In genomic region chr16:57529324-57530103, GRCh38 we compare ENCODE assay signal across 10 cellular contexts. TPM values are rescaled to one million over a fixed set of nuclear protein-coding genes. Genes with fewer than 3 reads are reported as not detected.
DNase-seq lines count a peak whose midpoint lies in the region; ATAC-seq and TF ChIP-seq lines count a peak whose summit lies in the region.
"Had no signal": no experiment of that assay in that cellular context is flagged by ENCODE, and none has a peak within 500 bp of the region (broad histone marks: within the 10 kb centered on the region; RNA-seq: fewer than 3 reads in every experiment).

No MANE protein-coding gene starts in this region.

- ATAC-seq in GM21447 (IDR thresholded peaks at IDR 0.05; ENCODE audit: unreplicated experiment): peak; percentile 8
- ATAC-seq in activated CD8-positive, alpha-beta T cell treated with anti-CD3 and anti-CD28 coated beads for 36 hours: peak; percentile 26

- TF ChIP-seq CTCF in activated CD8-positive, alpha-beta T cell treated with anti-CD3 and anti-CD28 coated beads for 36 hours (IDR thresholded peaks at IDR 0.05): no peak
- no peak for TF ChIP-seq CTCF in mesothelial cell of epicardium (IDR thresholded peaks at IDR 0.05; ENCODE audit: unreplicated experiment)

- intact Hi-C loops in activated CD8-positive, alpha-beta T cell treated with anti-CD3 and anti-CD28 coated beads for 36 hours (cut with micrococcal nuclease): loop anchor here (5.0 kb wide), 1 partner anchor 62 kb away; no protein-coding TSS in a partner anchor

- no peaks in the 10 kb centered on the region for H3K27me3 Mint-ChIP-seq in activated CD8-positive, alpha-beta T cell treated with anti-CD3 and anti-CD28 coated beads for 36 hours
- H3K27me3 Mint-ChIP-seq in mesothelial cell of epicardium (ENCODE audit: low read depth): peaks cover 26% of the 10 kb centered on the region

- H3K4me3 Mint-ChIP-seq in activated CD8-positive, alpha-beta T cell treated with anti-CD3 and anti-CD28 coated beads for 36 hours: peak overlapping the region; percentile 54
- peak overlapping the region; percentile 47 for H3K4me3 Mint-ChIP-seq in mesothelial cell of epicardium

- peaks cover 47% of the 10 kb centered on the region for H3K4me1 Mint-ChIP-seq in activated CD8-positive, alpha-beta T cell treated with anti-CD3 and anti-CD28 coated beads for 36 hours (ENCODE audit: low read depth)
- peaks cover 54% of the 10 kb centered on the region for H3K4me1 Mint-ChIP-seq in mesothelial cell of epicardium

- peak overlapping the region; percentile 96 for H3K27ac Mint-ChIP-seq in activated CD8-positive, alpha-beta T cell treated with anti-CD3 and anti-CD28 coated beads for 36 hours
- no peak overlapping the region for H3K27ac Mint-ChIP-seq in mesothelial cell of epicardium

- CTCF ChIA-PET in activated CD8-positive, alpha-beta T cell treated with anti-CD3 and anti-CD28 coated beads for 36 hours (lab: Charles Lee): interaction anchor here (1.0 to 2.8 kb wide), 5 partner anchors 9 to 111 kb away, joined by 3 to 14 read pairs (median 4); partner anchors contain the start of gene DOK4

- peak; percentile 8 for DNase-seq in AG08396 (ENCODE audit: low spot score)
- peak; percentile 24 for DNase-seq in activated CD8-positive, alpha-beta T cell treated with anti-CD3 and anti-CD28 coated beads for 36 hours
- DNase-seq in mesothelial cell of epicardium (ENCODE audit: low spot score in 2 of 2, unreplicated experiment in 2 of 2): no peak
- DNase-seq in DMS53 (lab: John Stamatoyannopoulos, UW): no peak
- no peak for DNase-seq in HuH-7 (ENCODE audit: low spot score)
- DNase-seq in NCI-H2029 (lab: John Stamatoyannopoulos, UW): no peak
- no peak for DNase-seq in DMS 273 (lab: John Stamatoyannopoulos, UW; ENCODE audit: unreplicated experiment)
- DNase-seq: testis had no signal

- H3K36me3 Mint-ChIP-seq in activated CD8-positive, alpha-beta T cell treated with anti-CD3 and anti-CD28 coated beads for 36 hours (ENCODE audit: low read depth): peaks cover 4% of the 10 kb centered on the region
- peaks cover 19% of the 10 kb centered on the region for H3K36me3 Mint-ChIP-seq in mesothelial cell of epicardium

- no peaks in the 10 kb centered on the region for H3K9me3 Mint-ChIP-seq in activated CD8-positive, alpha-beta T cell treated with anti-CD3 and anti-CD28 coated beads for 36 hours
- H3K9me3 Mint-ChIP-seq in mesothelial cell of epicardium: no peaks in the 10 kb centered on the region

- POLR2A ChIA-PET in activated CD8-positive, alpha-beta T cell treated with anti-CD3 and anti-CD28 coated beads for 36 hours (lab: Charles Lee): interaction anchor here (1.5 to 3.0 kb wide), 2 partner anchors 9 to 83 kb away, joined by 5 to 10 read pairs; partner anchors contain the start of genes CIAPIN1 and COQ9

RNA-seq across cellular contexts. Expression of gene CCDC102A, which starts 6.9 kb away (rescaled TPM):
- 1 to 10 TPM; 7.1 to 7.9 TPM for total RNA-seq in activated CD8-positive, alpha-beta T cell treated with anti-CD3 and anti-CD28 coated beads for 36 hours
- 30.6 to 31.9 TPM (median 31.3 TPM) in 3 replicates for total RNA-seq in mesothelial cell of epicardium

RNA-seq across cellular contexts. Expression of gene ADGRG5, which starts 12.9 kb away (rescaled TPM):
- total RNA-seq in activated CD8-positive, alpha-beta T cell treated with anti-CD3 and anti-CD28 coated beads for 36 hours: 1 to 10 TPM; 4.8 to 5.5 TPM
- 1.1 to 1.3 TPM (median 1.3 TPM) in 3 replicates for total RNA-seq in mesothelial cell of epicardium
- total RNA-seq: GM23248 had no signal

RNA-seq across cellular contexts. Expression of gene DOK4, which starts 43.2 kb away (rescaled TPM):
- 1 to 10 TPM; 4.6 to 5.1 TPM for total RNA-seq in activated CD8-positive, alpha-beta T cell treated with anti-CD3 and anti-CD28 coated beads for 36 hours
- total RNA-seq in mesothelial cell of epicardium: 79.0 to 83.6 TPM (median 83.6 TPM) in 3 replicates

Comparison
In these comparisons a context has a peak if more than half of its experiments do, and no peak if none do; other contexts are left out.
1. DNase-seq: peak in AG08396 (single experiment) and activated CD8-positive, alpha-beta T cell treated with anti-CD3 and anti-CD28 coated beads for 36 hours (single experiment); none in mesothelial cell of epicardium (0 of 2), DMS53 (single experiment), HuH-7 (single experiment), NCI-H2029 (single experiment) and DMS 273 (single experiment).
2. RNA of gene DOK4, which starts 43.2 kb away (total RNA-seq): 79.0 to 83.6 TPM in mesothelial cell of epicardium; 4.6 to 5.1 TPM in activated CD8-positive, alpha-beta T cell treated with anti-CD3 and anti-CD28 coated beads for 36 hours; every median in the first group is over 10 times any median in the second.